Comparison of ENCODE assay signal across 18 cellular contexts in the genomic region with DNA sequence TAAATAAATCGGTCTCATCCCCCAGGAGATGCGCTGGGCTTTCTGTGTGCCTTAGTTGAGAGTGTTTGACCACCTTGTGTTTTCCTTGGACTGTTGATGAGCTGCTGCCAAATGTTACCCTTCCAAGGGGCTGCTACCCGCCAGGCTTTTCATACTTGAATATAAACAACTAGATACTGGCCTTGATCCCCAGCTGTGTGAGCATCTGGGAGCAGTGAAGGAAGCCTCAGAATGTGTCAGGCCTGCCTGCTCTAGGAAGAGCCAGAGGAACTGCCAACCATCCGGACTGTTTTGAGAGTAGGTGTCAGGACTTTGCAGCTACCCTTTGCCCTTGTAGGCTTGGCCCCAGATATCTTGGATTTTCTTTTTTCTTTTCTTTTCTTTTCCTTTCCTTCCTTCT.
"Had no signal": no experiment of that assay in that cellular context is flagged by ENCODE, and none has a peak within 500 bp of the region (broad histone marks: within the 10 kb centered on the region; RNA-seq: fewer than 3 reads in every experiment).

No MANE protein-coding gene starts in this region.

- H3K27me3 ChIP-seq: ascending aorta, breast epithelium, gastroesophageal sphincter had no signal

- H3K27ac ChIP-seq: ascending aorta, breast epithelium, epithelial cell of prostate, lower lobe of right lung had no signal

- H3K4me3 Mint-ChIP-seq: activated naive CD4-positive, alpha-beta T cell treated with anti-CD3 and anti-CD28 coated beads, Interleukin-2, amount 10 ng/mL, durations not matched to agents 7 days and 5 days; effector memory CD8-positive, alpha-beta T cell; naive thymus-derived CD4-positive, alpha-beta T cell had no signal

- H3K36me3 ChIP-seq: ascending aorta, breast epithelium, gastroesophageal sphincter, lower lobe of right lung had no signal

- DNase-seq: activated CD4-positive, alpha-beta T cell treated with anti-CD3 and anti-CD28 coated beads, Interleukin-2, amount 50 U/mL, for 4 hours; activated CD4-positive, CD25-positive, alpha-beta regulatory T cell; activated naive CD4-positive, alpha-beta T cell treated with anti-CD3 and anti-CD28 coated beads, Interleukin-2, amount 10 ng/mL, durations not matched to agents 7 days and 5 days; activated T-cell treated with anti-CD3 and anti-CD28 coated beads, Interleukin-2, amount 50 U/mL, for 1 hour; cerebellar nuclear complex; dermis blood vessel endothelial cell; effector memory CD8-positive, alpha-beta T cell; left cardiac atrium; lower lobe of right lung; naive thymus-derived CD4-positive, alpha-beta T cell; retina; stimulated activated CD4-positive, alpha-beta T cell treated with anti-CD3 and anti-CD28 coated beads, Interleukin-4, amount 100 ng/mL, for 24 hours; stimulated activated naive CD4-positive, alpha-beta T cell treated with Interleukin-2 at 50 U/mL for 16 hours; SW 1271 had no signal

- ATAC-seq: effector memory CD8-positive, alpha-beta T cell; gastroesophageal sphincter; left cardiac atrium; lower lobe of right lung; naive thymus-derived CD4-positive, alpha-beta T cell had no signal

- H3K27me3 Mint-ChIP-seq: activated naive CD4-positive, alpha-beta T cell treated with anti-CD3 and anti-CD28 coated beads, Interleukin-2, amount 10 ng/mL, durations not matched to agents 7 days and 5 days; effector memory CD8-positive, alpha-beta T cell; naive thymus-derived CD4-positive, alpha-beta T cell had no signal

- H3K27ac Mint-ChIP-seq: activated naive CD4-positive, alpha-beta T cell treated with anti-CD3 and anti-CD28 coated beads, Interleukin-2, amount 10 ng/mL, durations not matched to agents 7 days and 5 days had no signal

- H3K4me1 ChIP-seq: breast epithelium had no signal

- H3K9me3 ChIP-seq: ascending aorta, breast epithelium, gastroesophageal sphincter, lower lobe of right lung had no signal

- H3K9me3 Mint-ChIP-seq: activated naive CD4-positive, alpha-beta T cell treated with anti-CD3 and anti-CD28 coated beads, Interleukin-2, amount 10 ng/mL, durations not matched to agents 7 days and 5 days; effector memory CD8-positive, alpha-beta T cell; naive thymus-derived CD4-positive, alpha-beta T cell had no signal

- H3K4me3 ChIP-seq: ascending aorta, breast epithelium, gastroesophageal sphincter, lower lobe of right lung had no signal
